8 cellular contexts compared by ENCODE assay signal in the genomic region with DNA sequence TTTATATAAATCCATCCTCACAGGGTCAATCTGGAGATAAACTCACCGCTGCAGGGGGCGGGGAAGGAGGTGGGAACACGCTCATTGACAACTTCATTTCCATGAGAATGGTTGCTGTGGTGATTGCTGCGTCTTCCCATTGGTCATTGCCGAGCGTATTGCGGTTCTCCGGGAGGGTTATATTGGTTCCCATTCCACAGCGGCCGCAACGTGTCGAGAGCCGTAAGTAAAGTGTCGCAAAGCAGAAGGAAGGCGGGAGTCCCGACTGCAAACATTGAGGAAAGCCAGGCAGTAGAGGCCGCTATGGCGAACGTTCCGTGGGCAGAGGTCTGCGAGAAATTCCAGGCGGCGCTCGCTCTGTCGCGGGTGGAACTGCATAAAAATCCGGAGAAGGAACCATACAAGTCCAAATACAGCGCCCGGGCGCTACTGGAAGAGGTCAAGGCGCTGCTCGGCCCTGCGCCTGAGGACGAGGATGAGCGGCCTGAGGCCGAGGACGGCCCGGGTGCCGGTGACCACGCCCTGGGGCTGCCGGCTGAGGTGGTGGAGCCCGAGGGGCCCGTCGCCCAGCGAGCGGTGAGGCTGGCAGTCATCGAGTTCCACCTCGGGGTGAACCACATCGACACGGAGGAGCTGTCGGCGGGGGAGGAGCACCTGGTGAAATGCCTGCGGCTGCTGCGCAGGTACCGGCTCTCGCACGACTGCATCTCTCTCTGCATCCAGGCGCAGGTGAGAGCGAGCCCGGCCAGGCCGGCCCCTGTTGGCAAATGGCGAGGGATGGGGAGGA. TPM values are rescaled to one million over a fixed set of nuclear protein-coding genes. Genes with fewer than 3 reads are reported as not detected.
A peak's percentile ranks its signal among the peaks of the same experiment; 100 is the strongest.
DNase-seq lines count a peak whose midpoint lies in the region; ATAC-seq and TF ChIP-seq lines count a peak whose summit lies in the region.

A gene with protein sequence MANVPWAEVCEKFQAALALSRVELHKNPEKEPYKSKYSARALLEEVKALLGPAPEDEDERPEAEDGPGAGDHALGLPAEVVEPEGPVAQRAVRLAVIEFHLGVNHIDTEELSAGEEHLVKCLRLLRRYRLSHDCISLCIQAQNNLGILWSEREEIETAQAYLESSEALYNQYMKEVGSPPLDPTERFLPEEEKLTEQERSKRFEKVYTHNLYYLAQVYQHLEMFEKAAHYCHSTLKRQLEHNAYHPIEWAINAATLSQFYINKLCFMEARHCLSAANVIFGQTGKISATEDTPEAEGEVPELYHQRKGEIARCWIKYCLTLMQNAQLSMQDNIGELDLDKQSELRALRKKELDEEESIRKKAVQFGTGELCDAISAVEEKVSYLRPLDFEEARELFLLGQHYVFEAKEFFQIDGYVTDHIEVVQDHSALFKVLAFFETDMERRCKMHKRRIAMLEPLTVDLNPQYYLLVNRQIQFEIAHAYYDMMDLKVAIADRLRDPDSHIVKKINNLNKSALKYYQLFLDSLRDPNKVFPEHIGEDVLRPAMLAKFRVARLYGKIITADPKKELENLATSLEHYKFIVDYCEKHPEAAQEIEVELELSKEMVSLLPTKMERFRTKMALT (plus strand): TSS at position 274 of the 787 bp plus-strand sequence. CDS start 30 bp downstream, at position 304.

- no peaks in the 10 kb centered on the region for H3K27me3 ChIP-seq in CD4-positive, alpha-beta memory T cell (ENCODE audit: insufficient read depth, low read length)

- H3K4me1 Mint-ChIP-seq in CD4-positive, alpha-beta memory T cell: peaks cover 36 to 63% (median 53%) of the 10 kb centered on the region in 4 donors
- peaks cover 50% of the 10 kb centered on the region for H3K4me1 Mint-ChIP-seq in activated CD8-positive, alpha-beta T cell treated with anti-CD3 and anti-CD28 coated beads for 36 hours (ENCODE audit: low read depth)

- no peaks in the 10 kb centered on the region for H3K36me3 ChIP-seq in CD4-positive, alpha-beta memory T cell (ENCODE audit: insufficient read depth, low read length)

- TF ChIP-seq POLR2A in lower leg skin (IDR thresholded peaks at IDR 0.05): no peak

- TF ChIP-seq CTCF in activated CD8-positive, alpha-beta T cell treated with anti-CD3 and anti-CD28 coated beads for 36 hours (IDR thresholded peaks at IDR 0.05): peak; percentile 39
- TF ChIP-seq CTCF in lower leg skin (IDR thresholded peaks at IDR 0.05): no peak

- WGBS in lower leg skin, 2 donors: 0% methylated on average over 56 to 62 of the region's 62 CpGs

- no peaks in the 10 kb centered on the region for H3K9me3 ChIP-seq in CD4-positive, alpha-beta memory T cell (ENCODE audit: control insufficient read depth in 1 of 2, low read length in 2 of 2)

- H3K9me3 Mint-ChIP-seq in CD4-positive, alpha-beta memory T cell: peaks cover 0 to 4% (median 0%) of the 10 kb centered on the region in 8 donors
- no peaks in the 10 kb centered on the region for H3K9me3 Mint-ChIP-seq in activated CD8-positive, alpha-beta T cell treated with anti-CD3 and anti-CD28 coated beads for 36 hours

- CTCF ChIA-PET in CD4-positive, alpha-beta memory T cell (lab: Charles Lee; ENCODE audit: partially characterized antibody): interaction anchor here (0.8 to 4.4 kb wide), 8 partner anchors 16 to 105 kb away, joined by 3 to 27 read pairs (median 7); a partner anchor contains a TSS
- CTCF ChIA-PET in activated CD8-positive, alpha-beta T cell treated with anti-CD3 and anti-CD28 coated beads for 36 hours (lab: Charles Lee): interaction anchor here (0.8 to 2.0 kb wide), 12 partner anchors 8 to 331 kb away, joined by 3 to 11 read pairs (median 4); a partner anchor contains a TSS

- H3K36me3 Mint-ChIP-seq in CD4-positive, alpha-beta memory T cell: peaks cover 0 to 24% of the 10 kb centered on the region in 2 donors
- peaks cover 29% of the 10 kb centered on the region for H3K36me3 Mint-ChIP-seq in activated CD8-positive, alpha-beta T cell treated with anti-CD3 and anti-CD28 coated beads for 36 hours (ENCODE audit: low read depth)

- ATAC-seq in GM19438 (IDR thresholded peaks at IDR 0.05; ENCODE audit: low read depth, unreplicated experiment): peak; percentile 87
- ATAC-seq in HG03575 (IDR thresholded peaks at IDR 0.05; ENCODE audit: extremely low read depth, insufficient number of reproducible peaks, low FRiP score, unreplicated experiment): peak; percentile 43
- peak; percentile 87 for ATAC-seq in activated CD8-positive, alpha-beta T cell treated with anti-CD3 and anti-CD28 coated beads for 36 hours

- peak within 1 kb of the TSS; percentile 92 to 100 (median 99) for H3K4me3 Mint-ChIP-seq in CD4-positive, alpha-beta memory T cell
- peak within 1 kb of the TSS; percentile 98 for H3K4me3 Mint-ChIP-seq in activated CD8-positive, alpha-beta T cell treated with anti-CD3 and anti-CD28 coated beads for 36 hours

- peak within 1 kb of the TSS; percentile 71 for H3K27ac ChIP-seq in CD4-positive, alpha-beta memory T cell (ENCODE audit: low read depth, low read length)

- peaks cover 49% of the 10 kb centered on the region for H3K4me1 ChIP-seq in CD4-positive, alpha-beta memory T cell (ENCODE audit: insufficient read depth, low read length)

- H3K27ac Mint-ChIP-seq in CD4-positive, alpha-beta memory T cell: peak within 1 kb of the TSS; percentile 86 to 99 (median 98)
- H3K27ac Mint-ChIP-seq in activated CD8-positive, alpha-beta T cell treated with anti-CD3 and anti-CD28 coated beads for 36 hours: peak within 1 kb of the TSS; percentile 95

- intact Hi-C loops in CD4-positive, alpha-beta memory T cell (cut with micrococcal nuclease): loop anchor here (1.0 kb wide), 3 partner anchors 33 to 192 kb away; a partner anchor contains a TSS
- intact Hi-C loops in activated CD8-positive, alpha-beta T cell treated with anti-CD3 and anti-CD28 coated beads for 36 hours (cut with micrococcal nuclease): no loop called here
- intact Hi-C loops in lower leg skin (cut with DNase I; ENCODE audit: low total_unique reads): no loop called here

- H3K4me3 ChIP-seq in CD4-positive, alpha-beta memory T cell (ENCODE audit: low read length in 2 of 2): peak within 1 kb of the TSS; percentile 79 to 99
- peak within 1 kb of the TSS; percentile 95 for H3K4me3 ChIP-seq in lower leg skin (ENCODE audit: low read depth, poor library complexity, severe bottlenecking)

- peak; percentile 82 to 90 (median 84) for DNase-seq in CD4-positive, alpha-beta memory T cell
- DNase-seq in NCI-H82 (lab: John Stamatoyannopoulos, UW) (peak; percentile 97), ecto neural progenitor cell (ENCODE audit: low spot score) (peak; percentile 96), lower leg skin (ENCODE audit: low spot score in 2 of 2) (peak; percentile 96 to 98)
- peak; percentile 92 for DNase-seq in activated CD8-positive, alpha-beta T cell treated with anti-CD3 and anti-CD28 coated beads for 36 hours
- peak; percentile 72 to 82 for DNase-seq in stimulated activated CD4-positive, alpha-beta T cell treated with anti-CD3 and anti-CD28 coated beads, Interleukin-4, amount 100 ng/mL, for 48 hours (ENCODE audit: low read depth in 2 of 2)

- no peaks in the 10 kb centered on the region for H3K27me3 Mint-ChIP-seq in CD4-positive, alpha-beta memory T cell
- no peaks in the 10 kb centered on the region for H3K27me3 Mint-ChIP-seq in activated CD8-positive, alpha-beta T cell treated with anti-CD3 and anti-CD28 coated beads for 36 hours

- POLR2A ChIA-PET in CD4-positive, alpha-beta memory T cell (lab: Charles Lee; ENCODE audit: partially characterized antibody): interaction anchor here (0.8 to 4.1 kb wide), 16 partner anchors 11 to 388 kb away, joined by 3 to 25 read pairs (median 4); a partner anchor contains a TSS
- POLR2A ChIA-PET in activated CD8-positive, alpha-beta T cell treated with anti-CD3 and anti-CD28 coated beads for 36 hours (lab: Charles Lee): interaction anchor here (0.8 to 2.7 kb wide), 13 partner anchors 11 to 199 kb away, joined by 3 to 11 read pairs (median 4); a partner anchor contains a TSS

RNA-seq across cellular contexts. Expression of the gene that starts here (rescaled TPM):
- total RNA-seq in CD4-positive, alpha-beta memory T cell: 10 to 100 TPM; 17.9 to 18.5 TPM
- 1 to 10 TPM; 2.7 to 8.1 TPM for polyA plus RNA-seq in CD4-positive, alpha-beta memory T cell
- 10 to 100 TPM in 1 of 2 experiments, 1 to 10 TPM in 1; 9.7 to 10.9 TPM for total RNA-seq in activated CD8-positive, alpha-beta T cell treated with anti-CD3 and anti-CD28 coated beads for 36 hours
- 10 to 100 TPM; 21.9 to 23.8 (median 22.9) TPM for total RNA-seq in lower leg skin

Comparison
In these comparisons a context has a peak if more than half of its experiments do, and no peak if none do; other contexts are left out.
1. Peak in every context shown above with its lines: DNase-seq, ATAC-seq, H3K4me3 ChIP-seq and H3K27ac ChIP-seq.